Comparison of ENCODE assay signal across 24 cellular contexts in genomic region chr7:1267016-1267900, GRCh38. TPM values are rescaled to one million over a fixed set of nuclear protein-coding genes. Genes with fewer than 3 reads are reported as not detected.
A peak's percentile ranks its signal among the peaks of the same experiment; 100 is the strongest.
DNase-seq lines count a peak whose midpoint lies in the region; ATAC-seq, FAIRE-seq and TF ChIP-seq lines count a peak whose summit lies in the region.
"Had no signal": no experiment of that assay in that cellular context is flagged by ENCODE, and none has a peak within 500 bp of the region (broad histone marks: within the 10 kb centered on the region; RNA-seq: fewer than 3 reads in every experiment).

No MANE protein-coding gene starts in this region.

- H3K4me1 ChIP-seq in right cardiac atrium (ENCODE audit: control insufficient read depth, insufficient read depth, low read length) = no peaks in the 10 kb centered on the region
- no peaks in the 10 kb centered on the region for H3K4me1 ChIP-seq in right atrium auricular region
- H3K4me1 ChIP-seq in kidney (ENCODE audit: control insufficient read depth in 1 of 2, insufficient read depth in 1 of 2, low read depth in 1 of 2, low read length in 2 of 2) = no peaks in the 10 kb centered on the region
- H3K4me1 ChIP-seq in aorta (ENCODE audit: control insufficient read depth in 1 of 2, insufficient read depth in 2 of 2, low read length in 2 of 2) = no peaks in the 10 kb centered on the region
- H3K4me1 ChIP-seq: A549, Caco-2 had no signal

- intact Hi-C loops in right cardiac atrium (cut with DNase I) = no loop called here
- intact Hi-C loops in kidney (cut with DNase I) = no loop called here
- intact Hi-C loops in aorta (cut with DNase I) = no loop called here

- H3K9me3 ChIP-seq in right cardiac atrium (ENCODE audit: control insufficient read depth, low read length) (no peaks in the 10 kb centered on the region), right atrium auricular region (no peaks in the 10 kb centered on the region), kidney (ENCODE audit: control insufficient read depth in 1 of 2, low read length in 2 of 2) (no peaks in the 10 kb centered on the region), aorta (ENCODE audit: control insufficient read depth, low read length) (no peaks in the 10 kb centered on the region)
- H3K9me3 ChIP-seq: A549 had no signal

- FAIRE-seq in kidney (lab: Jason Lieb, UNC) = no peak
- FAIRE-seq: A549, D721Med, GM12892, GM18507, HTR-8/SVneo had no signal

- ATAC-seq in right cardiac atrium = no peak
- no peak for ATAC-seq in aorta (ENCODE audit: low FRiP score)
- no peak for ATAC-seq in HG03565 (IDR thresholded peaks at IDR 0.05; ENCODE audit: unreplicated experiment)
- ATAC-seq in GM21390 (IDR thresholded peaks at IDR 0.05; ENCODE audit: unreplicated experiment) = no peak
- ATAC-seq: GM23338, HCT116 had no signal

- DNase-seq in activated naive CD4-positive, alpha-beta T cell treated with anti-CD3 and anti-CD28 coated beads, Interleukin-2, amount 50 U/mL, for 16 hours = peak; percentile 8
- DNase-seq in activated naive CD4-positive, alpha-beta T cell treated with Interleukin-2 at 50 U/mL for 16 hours = no peak
- DNase-seq in right cardiac atrium = peak in 2 of 3 donors; percentile 33 to 53
- DNase-seq in right atrium auricular region (ENCODE audit: low spot score) = no peak
- DNase-seq in kidney = peak; percentile 64
- DNase-seq in aorta = peak; percentile 35 to 61
- DNase-seq: AML-193; Caco-2; CD4-positive, alpha-beta T cell; GDM1; H7; HFFc6 had no signal

- no peak overlapping the region for H3K27ac ChIP-seq in right cardiac atrium (ENCODE audit: low read length)
- H3K27ac ChIP-seq in right atrium auricular region = no peak overlapping the region
- H3K27ac ChIP-seq in kidney (ENCODE audit: low read depth in 2 of 2, low read length in 2 of 2) = no peak overlapping the region
- H3K27ac ChIP-seq in aorta (ENCODE audit: low read depth in 1 of 2, low read length in 2 of 2) = no peak overlapping the region
- H3K27ac ChIP-seq: 22Rv1, A549, C4-2B had no signal

- 78% methylated on average over 31 of the region's 31 CpGs for WGBS in right cardiac atrium
- 80% methylated on average over 31 of the region's 31 CpGs for WGBS in aorta, 2 donors

- H3K9ac ChIP-seq in kidney (ENCODE audit: low read length in 2 of 2) = no peak overlapping the region

- H3K4me3 ChIP-seq in right cardiac atrium (ENCODE audit: low read length) (no peak overlapping the region), right atrium auricular region (no peak overlapping the region), kidney (ENCODE audit: low read length in 2 of 2) (no peak overlapping the region), aorta (ENCODE audit: low read length in 2 of 2) (no peak overlapping the region)
- H3K4me3 ChIP-seq: A549, GM23338 had no signal

- TF ChIP-seq CTCF in right atrium auricular region (IDR thresholded peaks at IDR 0.05) (no peak), kidney (IDR thresholded peaks at IDR 0.05; ENCODE audit: borderline replicate concordance, extremely low read depth, insufficient read depth) (no peak)

- H3K27me3 ChIP-seq in right cardiac atrium (ENCODE audit: control insufficient read depth, insufficient read depth) (no peaks in the 10 kb centered on the region), right atrium auricular region (peaks cover 0 to 10% of the 10 kb centered on the region in 2 donors), aorta (ENCODE audit: control insufficient read depth in 1 of 2, insufficient read depth in 2 of 2, low read length in 1 of 2) (no peaks in the 10 kb centered on the region)

- no peaks in the 10 kb centered on the region for H3K36me3 ChIP-seq in right atrium auricular region
- no peaks in the 10 kb centered on the region for H3K36me3 ChIP-seq in kidney (ENCODE audit: control insufficient read depth in 1 of 2, insufficient read depth in 2 of 2, low read length in 2 of 2)
- H3K36me3 ChIP-seq in aorta (ENCODE audit: control insufficient read depth in 1 of 2, insufficient read depth in 2 of 2, low read length in 1 of 2) = no peaks in the 10 kb centered on the region

RNA-seq across cellular contexts. Expression of gene UNCX, which starts 34.6 kb away (rescaled TPM):
- total RNA-seq in right cardiac atrium (not detected), right atrium auricular region (not detected), kidney (2.0 TPM), aorta (not detected)
- polyA plus RNA-seq in right cardiac atrium (not detected), kidney (ENCODE audit: insufficient read depth, low read depth, low replicate concordance) (1.4 TPM), aorta (not detected)
- total RNA-seq: Caco-2; CD4-positive, alpha-beta T cell; GM23338; H7; HFFc6 had no signal
- polyA plus RNA-seq: A549, BJ, GM23338 had no signal

Comparison
In these comparisons a context has a peak if more than half of its experiments do, and no peak if none do; other contexts are left out.
1. DNase-seq: peak in activated naive CD4-positive, alpha-beta T cell treated with anti-CD3 and anti-CD28 coated beads, Interleukin-2, amount 50 U/mL, for 16 hours (single experiment), right cardiac atrium (2 of 3), kidney (single experiment) and aorta (2 of 2); none in activated naive CD4-positive, alpha-beta T cell treated with Interleukin-2 at 50 U/mL for 16 hours (single experiment) and right atrium auricular region (single experiment).